Comparison of ENCODE assay signal across 1 cellular context in the genomic region with DNA sequence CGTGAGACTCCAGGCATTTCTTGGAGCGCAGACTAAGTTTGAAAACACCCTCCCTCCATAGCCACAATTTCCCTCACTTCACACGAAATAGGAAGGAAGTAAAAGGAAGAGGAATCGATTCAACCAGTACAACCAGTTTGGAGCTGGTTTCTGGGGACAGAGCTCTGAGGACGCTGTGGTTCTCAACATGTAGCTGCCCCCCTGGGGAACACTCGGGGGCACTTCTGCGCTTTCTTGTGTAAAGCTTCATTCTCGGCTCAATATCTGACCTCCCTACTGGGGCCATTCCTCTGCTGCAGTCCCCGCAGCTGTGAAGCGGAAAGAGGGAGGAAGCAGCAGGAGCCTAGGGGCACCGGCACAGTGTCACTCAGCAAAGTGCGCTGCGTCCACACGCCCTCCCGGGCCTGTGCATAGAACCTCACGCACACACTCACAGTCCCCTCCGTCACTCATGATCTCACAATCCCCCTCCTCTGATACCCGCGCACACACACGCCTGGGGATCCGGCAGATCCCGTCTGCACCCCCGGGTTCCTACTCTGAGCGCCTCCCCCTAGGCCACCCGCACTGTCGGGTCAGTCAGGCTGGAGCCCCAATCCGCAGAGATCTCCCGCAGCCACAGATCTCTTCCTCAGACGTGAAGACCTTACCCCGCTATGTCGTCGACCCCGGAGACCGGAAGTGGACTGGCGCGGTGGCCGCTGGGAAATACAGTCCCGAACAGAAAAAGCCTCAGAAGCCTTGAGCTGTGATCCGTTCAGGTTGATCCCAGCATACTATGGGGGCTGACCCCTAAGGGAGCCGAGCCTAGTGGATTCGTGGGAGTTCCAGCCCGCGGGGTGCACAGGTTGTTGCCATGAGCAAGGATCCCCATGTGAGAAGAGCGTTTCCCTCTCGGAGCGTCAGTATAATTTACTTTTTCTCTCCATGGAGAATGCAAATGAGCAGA.
TF ChIP-seq lines count a peak whose summit lies in the region.

A gene (minus strand): TSS at position 688 of the 949 bp plus-strand sequence. CDS start 6,190 bp downstream, outside the sequence.

TF ChIP-seq in HepG2, 621 proteins besides CTCF, POLR2A, EP300 and RAD21 (continued from another document and continues in another):
- TF ChIP-seq, protein P1, sequence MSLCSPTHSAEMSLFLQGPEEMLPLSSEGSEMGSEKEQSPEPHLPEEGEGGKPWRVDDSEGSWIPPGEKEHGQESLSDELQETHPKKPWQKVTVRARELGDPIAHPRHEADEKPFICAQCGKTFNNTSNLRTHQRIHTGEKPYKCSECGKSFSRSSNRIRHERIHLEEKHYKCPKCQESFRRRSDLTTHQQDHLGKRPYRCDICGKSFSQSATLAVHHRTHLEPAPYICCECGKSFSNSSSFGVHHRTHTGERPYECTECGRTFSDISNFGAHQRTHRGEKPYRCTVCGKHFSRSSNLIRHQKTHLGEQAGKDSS (CRISPR knock-in tag; IDR thresholded peaks at IDR 0.05; ENCODE audit: borderline replicate concordance, low read depth) = no peak
- TF ChIP-seq ZFP36L1 (CRISPR knock-in tag; IDR thresholded peaks at IDR 0.05) (no peak), KLF13 (CRISPR knock-in tag; IDR thresholded peaks at IDR 0.05) (no peak), SP140L (CRISPR knock-in tag; IDR thresholded peaks at IDR 0.05; ENCODE audit: borderline replicate concordance) (no peak), ZNF672 (CRISPR knock-in tag; IDR thresholded peaks at IDR 0.05) (no peak), ZNF136 (CRISPR knock-in tag; IDR thresholded peaks at IDR 0.05; ENCODE audit: low read depth) (no peak), SIN3A (IDR thresholded peaks at IDR 0.05; ENCODE audit: borderline replicate concordance, low read depth, low read length) (peak; percentile 65; the same call in 1 of the 2 replicates), AHR (CRISPR knock-in tag; IDR thresholded peaks at IDR 0.05) (peak; percentile 51; the same call in 1 of the 2 replicates), ZNF552 (CRISPR knock-in tag; IDR thresholded peaks at IDR 0.05; ENCODE audit: borderline replicate concordance) (no peak), ZNF850 (CRISPR knock-in tag; conservative IDR thresholded peaks at IDR 0.05) (no peak), HDAC2 (CRISPR knock-in tag; IDR thresholded peaks at IDR 0.05) (peak; percentile 68; the same call in 1 of the 2 replicates), ATF7-NPFF (CRISPR knock-in tag; IDR thresholded peaks at IDR 0.05; ENCODE audit: low read depth) (no peak), FOXO1 (CRISPR knock-in tag; IDR thresholded peaks at IDR 0.05) (no peak; the same call in 1 of the 2 replicates), SP1 (IDR thresholded peaks at IDR 0.05) (no peak), SP1 (CRISPR knock-in tag; IDR thresholded peaks at IDR 0.05) (no peak), MAFK (conservative IDR thresholded peaks at IDR 0.05 in 1 of 2, IDR thresholded peaks at IDR 0.05 in 1 of 2; ENCODE audit: low read length in 2 of 2) (no peak), SIN3B (IDR thresholded peaks at IDR 0.05; ENCODE audit: low read length) (no peak), MEF2D (CRISPR knock-in tag; IDR thresholded peaks at IDR 0.05) (no peak), ZMAT3 (CRISPR knock-in tag; conservative IDR thresholded peaks at IDR 0.05) (0 out of 2 replicates have a peak, but pooled peaks have one; percentile 84), ZNF292 (CRISPR knock-in tag; IDR thresholded peaks at IDR 0.05; ENCODE audit: borderline replicate concordance, low read depth) (peak; percentile 96), ZNF615 (CRISPR knock-in tag; IDR thresholded peaks at IDR 0.05; ENCODE audit: borderline replicate concordance) (no peak), ZNF549 (CRISPR knock-in tag; IDR thresholded peaks at IDR 0.05) (no peak), ZNF230 (CRISPR knock-in tag; IDR thresholded peaks at IDR 0.05) (no peak), CBX2 (IDR thresholded peaks at IDR 0.05; ENCODE audit: low read depth, low read length) (no peak), CBX2 (CRISPR knock-in tag; IDR thresholded peaks at IDR 0.05; ENCODE audit: low read depth) (no peak), CAMTA2 (CRISPR knock-in tag; IDR thresholded peaks at IDR 0.05; ENCODE audit: borderline replicate concordance) (no peak), RXRA (CRISPR knock-in tag; IDR thresholded peaks at IDR 0.05) (peak; percentile 74), PCBP2 (optimal IDR thresholded peaks at IDR 0.05; ENCODE audit: low read depth, low read length, poor library complexity, severe bottlenecking) (no peak), MEIS2 (CRISPR knock-in tag; IDR thresholded peaks at IDR 0.05) (0 out of 2 replicates have a peak, but pooled peaks have one; percentile 37), REL (CRISPR knock-in tag; conservative IDR thresholded peaks at IDR 0.05) (no peak), ZNF747 (CRISPR knock-in tag; IDR thresholded peaks at IDR 0.05; ENCODE audit: borderline replicate concordance) (no peak), ZNF225 (CRISPR knock-in tag; IDR thresholded peaks at IDR 0.05) (no peak), KDM1A (CRISPR knock-in tag; IDR thresholded peaks at IDR 0.05) (no peak), KLF6 (CRISPR knock-in tag; IDR thresholded peaks at IDR 0.05) (0 out of 2 replicates have a peak, but pooled peaks have one; percentile 25), POLR2AphosphoS5 (IDR thresholded peaks at IDR 0.05; ENCODE audit: low read depth, low read length) (peak; percentile 88; the same call in 1 of the 2 replicates), HMGA1 (CRISPR knock-in tag; conservative IDR thresholded peaks at IDR 0.05) (no peak), STAT5B (CRISPR knock-in tag; IDR thresholded peaks at IDR 0.05) (0 out of 2 replicates have a peak, but pooled peaks have one; percentile 31), ATF7 (IDR thresholded peaks at IDR 0.05) (no peak), ATF7 (CRISPR knock-in tag; IDR thresholded peaks at IDR 0.05) (no peak), ZNF484 (CRISPR knock-in tag; IDR thresholded peaks at IDR 0.05; ENCODE audit: borderline replicate concordance, low read depth) (no peak)
- TF ChIP-seq, protein P2, sequence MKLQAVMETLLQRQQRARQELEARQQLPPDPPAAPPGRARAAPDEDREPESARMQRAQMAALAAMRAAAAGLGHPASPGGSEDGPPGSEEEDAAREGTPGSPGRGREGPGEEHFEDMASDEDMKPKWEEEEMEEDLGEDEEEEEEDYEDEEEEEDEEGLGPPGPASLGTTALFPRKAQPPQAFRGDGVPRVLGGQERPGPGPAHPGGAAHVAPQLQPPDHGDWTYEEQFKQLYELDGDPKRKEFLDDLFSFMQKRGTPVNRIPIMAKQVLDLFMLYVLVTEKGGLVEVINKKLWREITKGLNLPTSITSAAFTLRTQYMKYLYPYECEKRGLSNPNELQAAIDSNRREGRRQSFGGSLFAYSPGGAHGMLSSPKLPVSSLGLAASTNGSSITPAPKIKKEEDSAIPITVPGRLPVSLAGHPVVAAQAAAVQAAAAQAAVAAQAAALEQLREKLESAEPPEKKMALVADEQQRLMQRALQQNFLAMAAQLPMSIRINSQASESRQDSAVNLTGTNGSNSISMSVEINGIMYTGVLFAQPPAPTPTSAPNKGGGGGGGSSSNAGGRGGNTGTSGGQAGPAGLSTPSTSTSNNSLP (IDR thresholded peaks at IDR 0.05; ENCODE audit: low read depth, low read length) = no peak
- TF ChIP-seq, protein P3, sequence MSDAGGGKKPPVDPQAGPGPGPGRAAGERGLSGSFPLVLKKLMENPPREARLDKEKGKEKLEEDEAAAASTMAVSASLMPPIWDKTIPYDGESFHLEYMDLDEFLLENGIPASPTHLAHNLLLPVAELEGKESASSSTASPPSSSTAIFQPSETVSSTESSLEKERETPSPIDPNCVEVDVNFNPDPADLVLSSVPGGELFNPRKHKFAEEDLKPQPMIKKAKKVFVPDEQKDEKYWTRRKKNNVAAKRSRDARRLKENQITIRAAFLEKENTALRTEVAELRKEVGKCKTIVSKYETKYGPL (CRISPR knock-in tag; IDR thresholded peaks at IDR 0.05) = no peak
- TF ChIP-seq, protein P4, sequence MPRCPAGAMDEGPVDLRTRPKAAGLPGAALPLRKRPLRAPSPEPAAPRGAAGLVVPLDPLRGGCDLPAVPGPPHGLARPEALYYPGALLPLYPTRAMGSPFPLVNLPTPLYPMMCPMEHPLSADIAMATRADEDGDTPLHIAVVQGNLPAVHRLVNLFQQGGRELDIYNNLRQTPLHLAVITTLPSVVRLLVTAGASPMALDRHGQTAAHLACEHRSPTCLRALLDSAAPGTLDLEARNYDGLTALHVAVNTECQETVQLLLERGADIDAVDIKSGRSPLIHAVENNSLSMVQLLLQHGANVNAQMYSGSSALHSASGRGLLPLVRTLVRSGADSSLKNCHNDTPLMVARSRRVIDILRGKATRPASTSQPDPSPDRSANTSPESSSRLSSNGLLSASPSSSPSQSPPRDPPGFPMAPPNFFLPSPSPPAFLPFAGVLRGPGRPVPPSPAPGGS (CRISPR knock-in tag; IDR thresholded peaks at IDR 0.05) = no peak
- TF ChIP-seq, protein P5, sequence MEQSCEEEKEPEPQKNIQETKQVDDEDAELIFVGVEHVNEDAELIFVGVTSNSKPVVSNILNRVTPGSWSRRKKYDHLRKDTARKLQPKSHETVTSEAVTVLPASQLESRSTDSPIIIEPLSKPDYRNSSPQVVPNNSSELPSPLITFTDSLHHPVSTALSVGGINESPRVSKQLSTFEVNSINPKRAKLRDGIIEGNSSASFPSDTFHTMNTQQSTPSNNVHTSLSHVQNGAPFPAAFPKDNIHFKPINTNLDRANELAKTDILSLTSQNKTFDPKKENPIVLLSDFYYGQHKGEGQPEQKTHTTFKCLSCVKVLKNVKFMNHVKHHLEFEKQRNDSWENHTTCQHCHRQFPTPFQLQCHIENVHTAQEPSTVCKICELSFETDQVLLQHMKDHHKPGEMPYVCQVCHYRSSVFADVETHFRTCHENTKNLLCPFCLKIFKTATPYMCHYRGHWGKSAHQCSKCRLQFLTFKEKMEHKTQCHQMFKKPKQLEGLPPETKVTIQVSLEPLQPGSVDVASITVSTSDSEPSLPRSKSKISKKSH (CRISPR knock-in tag; IDR thresholded peaks at IDR 0.05; ENCODE audit: borderline replicate concordance) = no peak
- TF ChIP-seq, protein P6, sequence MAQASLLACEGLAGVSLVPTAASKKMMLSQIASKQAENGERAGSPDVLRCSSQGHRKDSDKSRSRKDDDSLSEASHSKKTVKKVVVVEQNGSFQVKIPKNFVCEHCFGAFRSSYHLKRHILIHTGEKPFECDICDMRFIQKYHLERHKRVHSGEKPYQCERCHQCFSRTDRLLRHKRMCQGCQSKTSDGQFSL (CRISPR knock-in tag; IDR thresholded peaks at IDR 0.05) = no peak
- TF ChIP-seq, protein P7, sequence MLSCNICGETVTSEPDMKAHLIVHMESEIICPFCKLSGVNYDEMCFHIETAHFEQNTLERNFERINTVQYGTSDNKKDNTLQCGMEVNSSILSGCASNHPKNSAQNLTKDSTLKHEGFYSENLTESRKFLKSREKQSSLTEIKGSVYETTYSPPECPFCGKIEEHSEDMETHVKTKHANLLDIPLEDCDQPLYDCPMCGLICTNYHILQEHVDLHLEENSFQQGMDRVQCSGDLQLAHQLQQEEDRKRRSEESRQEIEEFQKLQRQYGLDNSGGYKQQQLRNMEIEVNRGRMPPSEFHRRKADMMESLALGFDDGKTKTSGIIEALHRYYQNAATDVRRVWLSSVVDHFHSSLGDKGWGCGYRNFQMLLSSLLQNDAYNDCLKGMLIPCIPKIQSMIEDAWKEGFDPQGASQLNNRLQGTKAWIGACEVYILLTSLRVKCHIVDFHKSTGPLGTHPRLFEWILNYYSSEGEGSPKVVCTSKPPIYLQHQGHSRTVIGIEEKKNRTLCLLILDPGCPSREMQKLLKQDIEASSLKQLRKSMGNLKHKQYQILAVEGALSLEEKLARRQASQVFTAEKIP (CRISPR knock-in tag; IDR thresholded peaks at IDR 0.05; ENCODE audit: borderline replicate concordance) = no peak
- TF ChIP-seq, protein P8, sequence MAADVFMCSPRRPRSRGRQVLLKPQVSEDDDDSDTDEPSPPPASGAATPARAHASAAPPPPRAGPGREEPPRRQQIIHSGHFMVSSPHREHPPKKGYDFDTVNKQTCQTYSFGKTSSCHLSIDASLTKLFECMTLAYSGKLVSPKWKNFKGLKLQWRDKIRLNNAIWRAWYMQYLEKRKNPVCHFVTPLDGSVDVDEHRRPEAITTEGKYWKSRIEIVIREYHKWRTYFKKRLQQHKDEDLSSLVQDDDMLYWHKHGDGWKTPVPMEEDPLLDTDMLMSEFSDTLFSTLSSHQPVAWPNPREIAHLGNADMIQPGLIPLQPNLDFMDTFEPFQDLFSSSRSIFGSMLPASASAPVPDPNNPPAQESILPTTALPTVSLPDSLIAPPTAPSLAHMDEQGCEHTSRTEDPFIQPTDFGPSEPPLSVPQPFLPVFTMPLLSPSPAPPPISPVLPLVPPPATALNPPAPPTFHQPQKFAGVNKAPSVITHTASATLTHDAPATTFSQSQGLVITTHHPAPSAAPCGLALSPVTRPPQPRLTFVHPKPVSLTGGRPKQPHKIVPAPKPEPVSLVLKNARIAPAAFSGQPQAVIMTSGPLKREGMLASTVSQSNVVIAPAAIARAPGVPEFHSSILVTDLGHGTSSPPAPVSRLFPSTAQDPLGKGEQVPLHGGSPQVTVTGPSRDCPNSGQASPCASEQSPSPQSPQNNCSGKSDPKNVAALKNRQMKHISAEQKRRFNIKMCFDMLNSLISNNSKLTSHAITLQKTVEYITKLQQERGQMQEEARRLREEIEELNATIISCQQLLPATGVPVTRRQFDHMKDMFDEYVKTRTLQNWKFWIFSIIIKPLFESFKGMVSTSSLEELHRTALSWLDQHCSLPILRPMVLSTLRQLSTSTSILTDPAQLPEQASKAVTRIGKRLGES (CRISPR knock-in tag; IDR thresholded peaks at IDR 0.05; ENCODE audit: borderline replicate concordance) = no peak
- TF ChIP-seq, protein P9, sequence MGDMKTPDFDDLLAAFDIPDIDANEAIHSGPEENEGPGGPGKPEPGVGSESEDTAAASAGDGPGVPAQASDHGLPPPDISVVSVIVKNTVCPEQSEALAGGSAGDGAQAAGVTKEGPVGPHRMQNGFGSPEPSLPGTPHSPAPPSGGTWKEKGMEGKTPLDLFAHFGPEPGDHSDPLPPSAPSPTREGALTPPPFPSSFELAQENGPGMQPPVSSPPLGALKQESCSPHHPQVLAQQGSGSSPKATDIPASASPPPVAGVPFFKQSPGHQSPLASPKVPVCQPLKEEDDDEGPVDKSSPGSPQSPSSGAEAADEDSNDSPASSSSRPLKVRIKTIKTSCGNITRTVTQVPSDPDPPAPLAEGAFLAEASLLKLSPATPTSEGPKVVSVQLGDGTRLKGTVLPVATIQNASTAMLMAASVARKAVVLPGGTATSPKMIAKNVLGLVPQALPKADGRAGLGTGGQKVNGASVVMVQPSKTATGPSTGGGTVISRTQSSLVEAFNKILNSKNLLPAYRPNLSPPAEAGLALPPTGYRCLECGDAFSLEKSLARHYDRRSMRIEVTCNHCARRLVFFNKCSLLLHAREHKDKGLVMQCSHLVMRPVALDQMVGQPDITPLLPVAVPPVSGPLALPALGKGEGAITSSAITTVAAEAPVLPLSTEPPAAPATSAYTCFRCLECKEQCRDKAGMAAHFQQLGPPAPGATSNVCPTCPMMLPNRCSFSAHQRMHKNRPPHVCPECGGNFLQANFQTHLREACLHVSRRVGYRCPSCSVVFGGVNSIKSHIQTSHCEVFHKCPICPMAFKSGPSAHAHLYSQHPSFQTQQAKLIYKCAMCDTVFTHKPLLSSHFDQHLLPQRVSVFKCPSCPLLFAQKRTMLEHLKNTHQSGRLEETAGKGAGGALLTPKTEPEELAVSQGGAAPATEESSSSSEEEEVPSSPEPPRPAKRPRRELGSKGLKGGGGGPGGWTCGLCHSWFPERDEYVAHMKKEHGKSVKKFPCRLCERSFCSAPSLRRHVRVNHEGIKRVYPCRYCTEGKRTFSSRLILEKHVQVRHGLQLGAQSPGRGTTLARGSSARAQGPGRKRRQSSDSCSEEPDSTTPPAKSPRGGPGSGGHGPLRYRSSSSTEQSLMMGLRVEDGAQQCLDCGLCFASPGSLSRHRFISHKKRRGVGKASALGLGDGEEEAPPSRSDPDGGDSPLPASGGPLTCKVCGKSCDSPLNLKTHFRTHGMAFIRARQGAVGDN (CRISPR knock-in tag; IDR thresholded peaks at IDR 0.05) = peak; percentile 96
